1 cellular context compared by ENCODE assay signal in the genomic region with DNA sequence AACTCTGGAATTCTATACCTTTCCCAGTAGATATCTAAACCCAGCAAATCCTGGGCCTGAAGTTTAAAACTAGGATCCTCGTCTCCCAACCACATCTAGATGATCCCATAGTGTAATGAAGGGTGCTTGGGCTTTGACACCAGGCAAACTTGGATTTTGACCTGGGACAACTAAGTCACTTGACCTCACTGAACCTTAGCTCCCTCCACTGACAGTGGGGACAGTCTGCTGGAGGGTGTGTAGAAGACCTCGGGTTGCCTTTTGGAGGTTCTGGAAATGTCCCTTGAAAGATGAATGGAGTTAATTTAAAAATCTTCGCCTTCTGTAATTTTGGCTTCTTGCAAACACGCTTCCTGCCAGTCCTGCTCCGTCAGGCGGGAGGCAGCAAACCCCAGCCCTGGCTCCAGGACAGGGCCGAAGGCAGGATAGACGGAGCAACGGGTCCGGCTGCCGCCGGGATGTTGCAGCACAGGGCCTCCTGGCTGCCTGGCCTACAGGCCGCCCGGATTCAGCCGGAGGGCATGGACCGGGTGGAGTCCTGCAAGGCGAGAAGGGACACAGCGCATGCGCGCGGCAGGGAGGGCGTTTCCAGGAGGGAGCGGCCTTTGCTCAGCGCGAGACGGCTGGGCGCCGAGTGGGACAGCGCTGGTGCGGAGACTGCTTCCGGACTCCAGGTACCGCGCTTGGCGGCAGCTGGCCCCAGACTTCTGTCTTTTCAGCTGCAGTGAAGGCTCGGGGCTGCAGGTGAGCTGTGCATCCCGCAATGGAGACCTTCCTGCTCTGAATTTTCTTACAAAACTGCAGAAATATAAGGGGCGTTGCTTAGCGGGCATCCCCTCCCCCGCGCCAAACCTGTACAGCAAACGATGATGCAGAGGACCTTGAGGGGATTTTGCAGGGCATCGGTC.
TF ChIP-seq lines count a peak whose summit lies in the region.

A gene with protein sequence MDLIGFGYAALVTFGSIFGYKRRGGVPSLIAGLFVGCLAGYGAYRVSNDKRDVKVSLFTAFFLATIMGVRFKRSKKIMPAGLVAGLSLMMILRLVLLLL (plus strand): TSS at position 612 of the 908 bp plus-strand sequence. CDS start 5,990 bp downstream, outside the sequence.

TF ChIP-seq in HepG2, 621 proteins besides CTCF, POLR2A, EP300 and RAD21 (continued from another document and continues in another):
- TF ChIP-seq, protein P1, sequence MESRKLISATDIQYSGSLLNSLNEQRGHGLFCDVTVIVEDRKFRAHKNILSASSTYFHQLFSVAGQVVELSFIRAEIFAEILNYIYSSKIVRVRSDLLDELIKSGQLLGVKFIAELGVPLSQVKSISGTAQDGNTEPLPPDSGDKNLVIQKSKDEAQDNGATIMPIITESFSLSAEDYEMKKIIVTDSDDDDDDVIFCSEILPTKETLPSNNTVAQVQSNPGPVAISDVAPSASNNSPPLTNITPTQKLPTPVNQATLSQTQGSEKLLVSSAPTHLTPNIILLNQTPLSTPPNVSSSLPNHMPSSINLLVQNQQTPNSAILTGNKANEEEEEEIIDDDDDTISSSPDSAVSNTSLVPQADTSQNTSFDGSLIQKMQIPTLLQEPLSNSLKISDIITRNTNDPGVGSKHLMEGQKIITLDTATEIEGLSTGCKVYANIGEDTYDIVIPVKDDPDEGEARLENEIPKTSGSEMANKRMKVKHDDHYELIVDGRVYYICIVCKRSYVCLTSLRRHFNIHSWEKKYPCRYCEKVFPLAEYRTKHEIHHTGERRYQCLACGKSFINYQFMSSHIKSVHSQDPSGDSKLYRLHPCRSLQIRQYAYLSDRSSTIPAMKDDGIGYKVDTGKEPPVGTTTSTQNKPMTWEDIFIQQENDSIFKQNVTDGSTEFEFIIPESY (CRISPR knock-in tag; IDR thresholded peaks at IDR 0.05), result peak; percentile 38
- TF ChIP-seq, protein P2, sequence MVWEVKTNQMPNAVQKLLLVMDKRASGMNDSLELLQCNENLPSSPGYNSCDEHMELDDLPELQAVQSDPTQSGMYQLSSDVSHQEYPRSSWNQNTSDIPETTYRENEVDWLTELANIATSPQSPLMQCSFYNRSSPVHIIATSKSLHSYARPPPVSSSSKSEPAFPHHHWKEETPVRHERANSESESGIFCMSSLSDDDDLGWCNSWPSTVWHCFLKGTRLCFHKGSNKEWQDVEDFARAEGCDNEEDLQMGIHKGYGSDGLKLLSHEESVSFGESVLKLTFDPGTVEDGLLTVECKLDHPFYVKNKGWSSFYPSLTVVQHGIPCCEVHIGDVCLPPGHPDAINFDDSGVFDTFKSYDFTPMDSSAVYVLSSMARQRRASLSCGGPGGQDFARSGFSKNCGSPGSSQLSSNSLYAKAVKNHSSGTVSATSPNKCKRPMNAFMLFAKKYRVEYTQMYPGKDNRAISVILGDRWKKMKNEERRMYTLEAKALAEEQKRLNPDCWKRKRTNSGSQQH (CRISPR knock-in tag; IDR thresholded peaks at IDR 0.05; ENCODE audit: low read depth), result peak; percentile 80; the same call in 1 of the 2 replicates
- TF ChIP-seq, protein P3, sequence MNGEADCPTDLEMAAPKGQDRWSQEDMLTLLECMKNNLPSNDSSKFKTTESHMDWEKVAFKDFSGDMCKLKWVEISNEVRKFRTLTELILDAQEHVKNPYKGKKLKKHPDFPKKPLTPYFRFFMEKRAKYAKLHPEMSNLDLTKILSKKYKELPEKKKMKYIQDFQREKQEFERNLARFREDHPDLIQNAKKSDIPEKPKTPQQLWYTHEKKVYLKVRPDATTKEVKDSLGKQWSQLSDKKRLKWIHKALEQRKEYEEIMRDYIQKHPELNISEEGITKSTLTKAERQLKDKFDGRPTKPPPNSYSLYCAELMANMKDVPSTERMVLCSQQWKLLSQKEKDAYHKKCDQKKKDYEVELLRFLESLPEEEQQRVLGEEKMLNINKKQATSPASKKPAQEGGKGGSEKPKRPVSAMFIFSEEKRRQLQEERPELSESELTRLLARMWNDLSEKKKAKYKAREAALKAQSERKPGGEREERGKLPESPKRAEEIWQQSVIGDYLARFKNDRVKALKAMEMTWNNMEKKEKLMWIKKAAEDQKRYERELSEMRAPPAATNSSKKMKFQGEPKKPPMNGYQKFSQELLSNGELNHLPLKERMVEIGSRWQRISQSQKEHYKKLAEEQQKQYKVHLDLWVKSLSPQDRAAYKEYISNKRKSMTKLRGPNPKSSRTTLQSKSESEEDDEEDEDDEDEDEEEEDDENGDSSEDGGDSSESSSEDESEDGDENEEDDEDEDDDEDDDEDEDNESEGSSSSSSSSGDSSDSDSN (CRISPR knock-in tag; IDR thresholded peaks at IDR 0.05), result peak; percentile 100
- TF ChIP-seq HNRNPUL1 (IDR thresholded peaks at IDR 0.05; ENCODE audit: low read depth, low read length) (no peak), PRPF4 (IDR thresholded peaks at IDR 0.05; ENCODE audit: low read depth, low read length, poor library complexity, severe bottlenecking) (no peak), ELF3 (CRISPR knock-in tag; IDR thresholded peaks at IDR 0.05) (peak; percentile 51; the same call in 1 of the 2 replicates), ZNF720 (CRISPR knock-in tag; IDR thresholded peaks at IDR 0.05) (no peak), ZNF101 (CRISPR knock-in tag; IDR thresholded peaks at IDR 0.05; ENCODE audit: borderline replicate concordance, low read depth) (no peak), MAFF (IDR thresholded peaks at IDR 0.05; ENCODE audit: low read depth, low read length) (no peak), RXRA (CRISPR knock-in tag; IDR thresholded peaks at IDR 0.05) (peak; percentile 87), HMGA1 (CRISPR knock-in tag; conservative IDR thresholded peaks at IDR 0.05) (no peak), MIXL1 (CRISPR knock-in tag; IDR thresholded peaks at IDR 0.05) (peak; percentile 77; the same call in 1 of the 2 replicates), ZNF670 (CRISPR knock-in tag; IDR thresholded peaks at IDR 0.05; ENCODE audit: borderline replicate concordance) (peak; percentile 58; the same call in 1 of the 2 replicates), SKI (IDR thresholded peaks at IDR 0.05; ENCODE audit: partially characterized antibody) (peak; percentile 60), SRY (CRISPR knock-in tag; IDR thresholded peaks at IDR 0.05) (no peak), ARID2 (CRISPR knock-in tag; IDR thresholded peaks at IDR 0.05; ENCODE audit: borderline replicate concordance) (0 out of 2 replicates have a peak, but pooled peaks have one; percentile 18)
- TF ChIP-seq, protein P4, sequence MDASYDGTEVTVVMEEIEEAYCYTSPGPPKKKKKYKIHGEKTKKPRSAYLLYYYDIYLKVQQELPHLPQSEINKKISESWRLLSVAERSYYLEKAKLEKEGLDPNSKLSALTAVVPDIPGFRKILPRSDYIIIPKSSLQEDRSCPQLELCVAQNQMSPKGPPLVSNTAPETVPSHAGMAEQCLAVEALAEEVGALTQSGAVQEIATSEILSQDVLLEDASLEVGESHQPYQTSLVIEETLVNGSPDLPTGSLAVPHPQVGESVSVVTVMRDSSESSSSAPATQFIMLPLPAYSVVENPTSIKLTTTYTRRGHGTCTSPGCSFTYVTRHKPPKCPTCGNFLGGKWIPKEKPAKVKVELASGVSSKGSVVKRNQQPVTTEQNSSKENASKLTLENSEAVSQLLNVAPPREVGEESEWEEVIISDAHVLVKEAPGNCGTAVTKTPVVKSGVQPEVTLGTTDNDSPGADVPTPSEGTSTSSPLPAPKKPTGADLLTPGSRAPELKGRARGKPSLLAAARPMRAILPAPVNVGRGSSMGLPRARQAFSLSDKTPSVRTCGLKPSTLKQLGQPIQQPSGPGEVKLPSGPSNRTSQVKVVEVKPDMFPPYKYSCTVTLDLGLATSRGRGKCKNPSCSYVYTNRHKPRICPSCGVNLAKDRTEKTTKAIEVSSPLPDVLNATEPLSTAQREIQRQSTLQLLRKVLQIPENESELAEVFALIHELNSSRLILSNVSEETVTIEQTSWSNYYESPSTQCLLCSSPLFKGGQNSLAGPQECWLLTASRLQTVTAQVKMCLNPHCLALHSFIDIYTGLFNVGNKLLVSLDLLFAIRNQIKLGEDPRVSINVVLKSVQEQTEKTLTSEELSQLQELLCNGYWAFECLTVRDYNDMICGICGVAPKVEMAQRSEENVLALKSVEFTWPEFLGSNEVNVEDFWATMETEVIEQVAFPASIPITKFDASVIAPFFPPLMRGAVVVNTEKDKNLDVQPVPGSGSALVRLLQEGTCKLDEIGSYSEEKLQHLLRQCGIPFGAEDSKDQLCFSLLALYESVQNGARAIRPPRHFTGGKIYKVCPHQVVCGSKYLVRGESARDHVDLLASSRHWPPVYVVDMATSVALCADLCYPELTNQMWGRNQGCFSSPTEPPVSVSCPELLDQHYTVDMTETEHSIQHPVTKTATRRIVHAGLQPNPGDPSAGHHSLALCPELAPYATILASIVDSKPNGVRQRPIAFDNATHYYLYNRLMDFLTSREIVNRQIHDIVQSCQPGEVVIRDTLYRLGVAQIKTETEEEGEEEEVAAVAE (CRISPR knock-in tag; IDR thresholded peaks at IDR 0.05; ENCODE audit: borderline replicate concordance), result no peak
- TF ChIP-seq, protein P5, sequence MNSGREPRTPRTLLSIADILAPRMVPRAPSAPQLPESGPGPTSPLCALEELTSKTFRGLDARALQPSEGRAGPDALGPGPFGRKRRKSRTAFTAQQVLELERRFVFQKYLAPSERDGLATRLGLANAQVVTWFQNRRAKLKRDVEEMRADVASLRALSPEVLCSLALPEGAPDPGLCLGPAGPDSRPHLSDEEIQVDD (CRISPR knock-in tag; IDR thresholded peaks at IDR 0.05; ENCODE audit: borderline replicate concordance), result no peak
- TF ChIP-seq, protein P6, sequence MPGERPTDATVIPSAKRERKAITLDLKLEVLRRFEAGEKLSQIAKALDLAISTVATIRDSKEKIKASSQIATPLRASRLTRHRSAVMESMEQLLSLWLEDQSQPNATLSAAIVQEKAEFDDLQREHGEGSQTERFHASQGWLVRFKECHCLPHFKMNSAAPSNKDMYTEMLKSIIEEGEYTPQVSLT (CRISPR knock-in tag; IDR thresholded peaks at IDR 0.05; ENCODE audit: borderline replicate concordance, low read depth), result no peak
- TF ChIP-seq, protein P7, sequence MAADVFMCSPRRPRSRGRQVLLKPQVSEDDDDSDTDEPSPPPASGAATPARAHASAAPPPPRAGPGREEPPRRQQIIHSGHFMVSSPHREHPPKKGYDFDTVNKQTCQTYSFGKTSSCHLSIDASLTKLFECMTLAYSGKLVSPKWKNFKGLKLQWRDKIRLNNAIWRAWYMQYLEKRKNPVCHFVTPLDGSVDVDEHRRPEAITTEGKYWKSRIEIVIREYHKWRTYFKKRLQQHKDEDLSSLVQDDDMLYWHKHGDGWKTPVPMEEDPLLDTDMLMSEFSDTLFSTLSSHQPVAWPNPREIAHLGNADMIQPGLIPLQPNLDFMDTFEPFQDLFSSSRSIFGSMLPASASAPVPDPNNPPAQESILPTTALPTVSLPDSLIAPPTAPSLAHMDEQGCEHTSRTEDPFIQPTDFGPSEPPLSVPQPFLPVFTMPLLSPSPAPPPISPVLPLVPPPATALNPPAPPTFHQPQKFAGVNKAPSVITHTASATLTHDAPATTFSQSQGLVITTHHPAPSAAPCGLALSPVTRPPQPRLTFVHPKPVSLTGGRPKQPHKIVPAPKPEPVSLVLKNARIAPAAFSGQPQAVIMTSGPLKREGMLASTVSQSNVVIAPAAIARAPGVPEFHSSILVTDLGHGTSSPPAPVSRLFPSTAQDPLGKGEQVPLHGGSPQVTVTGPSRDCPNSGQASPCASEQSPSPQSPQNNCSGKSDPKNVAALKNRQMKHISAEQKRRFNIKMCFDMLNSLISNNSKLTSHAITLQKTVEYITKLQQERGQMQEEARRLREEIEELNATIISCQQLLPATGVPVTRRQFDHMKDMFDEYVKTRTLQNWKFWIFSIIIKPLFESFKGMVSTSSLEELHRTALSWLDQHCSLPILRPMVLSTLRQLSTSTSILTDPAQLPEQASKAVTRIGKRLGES (CRISPR knock-in tag; IDR thresholded peaks at IDR 0.05; ENCODE audit: borderline replicate concordance), result peak; percentile 57; the same call in 1 of the 2 replicates
- TF ChIP-seq, protein P8, sequence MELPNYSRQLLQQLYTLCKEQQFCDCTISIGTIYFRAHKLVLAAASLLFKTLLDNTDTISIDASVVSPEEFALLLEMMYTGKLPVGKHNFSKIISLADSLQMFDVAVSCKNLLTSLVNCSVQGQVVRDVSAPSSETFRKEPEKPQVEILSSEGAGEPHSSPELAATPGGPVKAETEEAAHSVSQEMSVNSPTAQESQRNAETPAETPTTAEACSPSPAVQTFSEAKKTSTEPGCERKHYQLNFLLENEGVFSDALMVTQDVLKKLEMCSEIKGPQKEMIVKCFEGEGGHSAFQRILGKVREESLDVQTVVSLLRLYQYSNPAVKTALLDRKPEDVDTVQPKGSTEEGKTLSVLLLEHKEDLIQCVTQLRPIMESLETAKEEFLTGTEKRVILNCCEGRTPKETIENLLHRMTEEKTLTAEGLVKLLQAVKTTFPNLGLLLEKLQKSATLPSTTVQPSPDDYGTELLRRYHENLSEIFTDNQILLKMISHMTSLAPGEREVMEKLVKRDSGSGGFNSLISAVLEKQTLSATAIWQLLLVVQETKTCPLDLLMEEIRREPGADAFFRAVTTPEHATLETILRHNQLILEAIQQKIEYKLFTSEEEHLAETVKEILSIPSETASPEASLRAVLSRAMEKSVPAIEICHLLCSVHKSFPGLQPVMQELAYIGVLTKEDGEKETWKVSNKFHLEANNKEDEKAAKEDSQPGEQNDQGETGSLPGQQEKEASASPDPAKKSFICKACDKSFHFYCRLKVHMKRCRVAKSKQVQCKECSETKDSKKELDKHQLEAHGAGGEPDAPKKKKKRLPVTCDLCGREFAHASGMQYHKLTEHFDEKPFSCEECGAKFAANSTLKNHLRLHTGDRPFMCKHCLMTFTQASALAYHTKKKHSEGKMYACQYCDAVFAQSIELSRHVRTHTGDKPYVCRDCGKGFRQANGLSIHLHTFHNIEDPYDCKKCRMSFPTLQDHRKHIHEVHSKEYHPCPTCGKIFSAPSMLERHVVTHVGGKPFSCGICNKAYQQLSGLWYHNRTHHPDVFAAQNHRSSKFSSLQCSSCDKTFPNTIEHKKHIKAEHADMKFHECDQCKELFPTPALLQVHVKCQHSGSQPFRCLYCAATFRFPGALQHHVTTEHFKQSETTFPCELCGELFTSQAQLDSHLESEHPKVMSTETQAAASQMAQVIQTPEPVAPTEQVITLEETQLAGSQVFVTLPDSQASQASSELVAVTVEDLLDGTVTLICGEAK (IDR thresholded peaks at IDR 0.05), result no peak
- TF ChIP-seq, protein P8 (CRISPR knock-in tag; IDR thresholded peaks at IDR 0.05), result peak; percentile 44
